In genomic region chr2:164091673-164092072, GRCh38 we compare ENCODE assay signal across 21 cellular contexts.
A peak's percentile ranks its signal among the peaks of the same experiment; 100 is the strongest.
DNase-seq lines count a peak whose midpoint lies in the region; TF ChIP-seq lines count a peak whose summit lies in the region.
"Had no signal": no experiment of that assay in that cellular context is flagged by ENCODE, and none has a peak within 500 bp of the region (broad histone marks: within the 10 kb centered on the region; RNA-seq: fewer than 3 reads in every experiment).

No MANE protein-coding gene starts in this region.

- H3F3A ChIP-seq in MM.1S (ENCODE audit: insufficient read depth, low read length), result peaks cover 15% of the 10 kb centered on the region

- POLR2A ChIA-PET in OCI-LY7 (lab: Charles Lee), result interaction anchor here (0.9 kb wide), 1 partner anchor 9 kb away, joined by 3 read pairs; no protein-coding TSS in a partner anchor

- no peaks in the 10 kb centered on the region for H3K9me2 ChIP-seq in MM.1S (replicated peaks; ENCODE audit: insufficient read depth, low read length)
- H3K9me2 ChIP-seq in OCI-LY7 (ENCODE audit: insufficient read depth, low read length), result no peaks in the 10 kb centered on the region

- no TSS peak for BruUV-seq in OCI-LY7 (replicated peaks; lab: Mats Ljungman, UMichigan)

- TF ChIP-seq CTCF in MM.1S (IDR thresholded peaks at IDR 0.05; ENCODE audit: low read length), result no peak
- TF ChIP-seq CTCF in OCI-LY7 (conservative IDR thresholded peaks at IDR 0.05; ENCODE audit: low read length), result no peak

- H3K27ac ChIP-seq in MM.1S (ENCODE audit: low read length), result peak overlapping the region; percentile 84
- no peak overlapping the region for H3K27ac ChIP-seq in OCI-LY7 (ENCODE audit: low read depth, low read length, poor library complexity, severe bottlenecking)
- H3K27ac ChIP-seq: BLaER1 had no signal

- H4K20me1 ChIP-seq in MM.1S (ENCODE audit: insufficient read depth, low read length) (no peaks in the 10 kb centered on the region), OCI-LY7 (ENCODE audit: insufficient read depth, low read length) (no peaks in the 10 kb centered on the region)
- H4K20me1 ChIP-seq: BLaER1 had no signal

- no peaks in the 10 kb centered on the region for H3K27me3 ChIP-seq in MM.1S (replicated peaks; ENCODE audit: insufficient read depth, low read length)
- H3K27me3 ChIP-seq: BE2C, BLaER1 had no signal

- CTCF ChIA-PET in OCI-LY7 (lab: Charles Lee; ENCODE audit: unreplicated experiment), result no interaction called here

- H2AFZ ChIP-seq in MM.1S (ENCODE audit: low read length), result no peak overlapping the region
- no peak overlapping the region for H2AFZ ChIP-seq in OCI-LY7 (ENCODE audit: low read length)

- DNase-seq in MM.1S (peak; percentile 87), OCI-LY7 (ENCODE audit: low spot score) (peak; percentile 8), NCI-H345 treated with DMSO at 0.1 percent for 48 hours (lab: John Stamatoyannopoulos, UW; ENCODE audit: unreplicated experiment) (no peak), cortex of kidney (lab: John Stamatoyannopoulos, UW) (no peak)
- no peak for DNase-seq in stimulated activated naive CD4-positive, alpha-beta T cell (lab: John Stamatoyannopoulos, UW)
- DNase-seq: 8988T; ACHN; BE2C; C1 segment of cervical spinal cord; CD4-positive, alpha-beta memory T cell; CD4-positive, CD25-positive, alpha-beta regulatory T cell; CD8-positive, alpha-beta memory T cell; DMS 273 treated with DMSO at 0.1 percent for 48 hours; DMS153; DMS53; DMS79; DND-41; EL; GDM1 had no signal

- intact Hi-C loops in OCI-LY7 (cut with micrococcal nuclease; ENCODE audit: unreplicated experiment), result no loop called here

- H3K4me3 ChIP-seq in MM.1S (ENCODE audit: low read length), result peak overlapping the region; percentile 1; the same call in 1 of the 2 replicates
- H3K4me3 ChIP-seq in OCI-LY7 (ENCODE audit: low read depth, low read length, poor library complexity, severe bottlenecking), result no peak overlapping the region
- H3K4me3 ChIP-seq: BLaER1, GM12878 had no signal

- H3K36me3 ChIP-seq in MM.1S (replicated peaks; ENCODE audit: insufficient read depth, low read length) (no peaks in the 10 kb centered on the region), OCI-LY7 (ENCODE audit: insufficient read depth, low read length) (no peaks in the 10 kb centered on the region)
- H3K36me3 ChIP-seq: BE2C, BLaER1 had no signal

- H3K4me1 ChIP-seq in MM.1S (ENCODE audit: low read length) (peaks cover 33% of the 10 kb centered on the region), OCI-LY7 (ENCODE audit: insufficient read depth, low read length, poor library complexity, severe bottlenecking) (peaks cover 12% of the 10 kb centered on the region)
- H3K4me1 ChIP-seq: BE2C had no signal

- no peaks in the 10 kb centered on the region for H3K9me3 ChIP-seq in MM.1S (replicated peaks; ENCODE audit: insufficient read depth, low read length)
- H3K9me3 ChIP-seq in OCI-LY7 (ENCODE audit: low read length), result no peaks in the 10 kb centered on the region
- H3K9me3 ChIP-seq: BE2C, BLaER1 had no signal

- peak overlapping the region; percentile 78 for H3K4me2 ChIP-seq in MM.1S (ENCODE audit: low read depth, low read length)
- no peak overlapping the region for H3K4me2 ChIP-seq in OCI-LY7 (ENCODE audit: low read length)
- H3K4me2 ChIP-seq: BLaER1 had no signal

- peak overlapping the region; percentile 33 for H3K9ac ChIP-seq in MM.1S (ENCODE audit: low read length)
- H3K9ac ChIP-seq: BLaER1 had no signal

- no peaks in the 10 kb centered on the region for H3K79me2 ChIP-seq in MM.1S (ENCODE audit: low read length)
- no peaks in the 10 kb centered on the region for H3K79me2 ChIP-seq in OCI-LY7 (ENCODE audit: insufficient read depth, low read depth, low read length)

Comparison
In these comparisons a context has a peak if more than half of its experiments do, and no peak if none do; other contexts are left out.
1. DNase-seq: peak in MM.1S (single experiment) and OCI-LY7 (single experiment); none in NCI-H345 treated with DMSO at 0.1 percent for 48 hours (single experiment), cortex of kidney (single experiment) and stimulated activated naive CD4-positive, alpha-beta T cell (0 of 6).